11 cellular contexts compared by ENCODE assay signal in the genomic region with DNA sequence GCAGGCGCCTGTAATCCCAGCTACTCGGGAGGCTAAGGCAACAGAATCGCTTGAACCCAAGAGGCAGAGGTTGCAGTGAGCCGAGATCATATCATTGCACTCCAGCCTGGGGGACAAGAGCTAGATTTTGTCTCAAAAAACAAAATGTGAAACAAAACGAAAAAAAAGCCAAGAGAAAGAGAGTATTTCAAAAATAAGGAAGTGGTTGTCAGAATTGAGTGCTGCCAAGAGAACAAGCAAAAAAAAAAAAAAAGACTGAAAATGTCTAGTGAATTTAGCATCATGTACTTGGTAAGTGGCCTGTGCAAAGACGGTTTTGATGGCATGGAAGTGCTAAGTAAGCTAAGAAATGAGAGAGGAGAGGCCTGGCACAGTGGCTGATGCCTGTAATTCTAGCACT. TPM values are rescaled to one million over a fixed set of nuclear protein-coding genes. Genes with fewer than 3 reads are reported as not detected.
DNase-seq lines count a peak whose midpoint lies in the region; ATAC-seq lines count a peak whose summit lies in the region.
"Had no signal": no experiment of that assay in that cellular context is flagged by ENCODE, and none has a peak within 500 bp of the region (broad histone marks: within the 10 kb centered on the region; RNA-seq: fewer than 3 reads in every experiment).

No MANE protein-coding gene starts in this region.

- H3K4me1 Mint-ChIP-seq in activated naive CD8-positive, alpha-beta T cell treated with anti-CD3 and anti-CD28 coated beads, Interleukin-2, amount 50 U/mL, for 24 hours = peaks cover 49% of the 10 kb centered on the region
- peaks cover 47% of the 10 kb centered on the region for H3K4me1 Mint-ChIP-seq in stimulated activated memory B cell treated with anti-CD40 and anti-IgM and Interleukin-4, amounts not matched to agents 10 μg/mL and 1 μg/mL and 100 μg/mL, for 72 hours

- H3K36me3 Mint-ChIP-seq in activated naive CD4-positive, alpha-beta T cell treated with anti-CD3 and anti-CD28 coated beads, Interleukin-2, amount 50 U/mL, for 72 hours = peaks cover 0 to 10% of the 10 kb centered on the region in 2 donors
- H3K36me3 Mint-ChIP-seq in activated naive CD8-positive, alpha-beta T cell treated with anti-CD3 and anti-CD28 coated beads, Interleukin-2, amount 50 U/mL, for 24 hours (ENCODE audit: low read depth) = peaks cover 11% of the 10 kb centered on the region
- peaks cover 12% of the 10 kb centered on the region for H3K36me3 Mint-ChIP-seq in stimulated activated memory B cell treated with anti-CD40 and anti-IgM and Interleukin-4, amounts not matched to agents 10 μg/mL and 1 μg/mL and 100 μg/mL, for 72 hours

- H3K27ac Mint-ChIP-seq in activated naive CD4-positive, alpha-beta T cell treated with anti-CD3 and anti-CD28 coated beads, Interleukin-2, amount 50 U/mL, for 72 hours = peak overlapping the region; percentile 62 to 77
- peak overlapping the region; percentile 66 for H3K27ac Mint-ChIP-seq in activated naive CD8-positive, alpha-beta T cell treated with anti-CD3 and anti-CD28 coated beads, Interleukin-2, amount 50 U/mL, for 24 hours
- peak overlapping the region; percentile 67 for H3K27ac Mint-ChIP-seq in stimulated activated memory B cell treated with anti-CD40 and anti-IgM and Interleukin-4, amounts not matched to agents 10 μg/mL and 1 μg/mL and 100 μg/mL, for 72 hours

- no peak for ATAC-seq in activated naive CD4-positive, alpha-beta T cell treated with anti-CD3 and anti-CD28 coated beads, Interleukin-2, amount 50 U/mL, for 72 hours
- ATAC-seq in activated naive CD8-positive, alpha-beta T cell treated with anti-CD3 and anti-CD28 coated beads, Interleukin-2, amount 50 U/mL, for 24 hours = no peak
- no peak for ATAC-seq in stimulated activated memory B cell treated with anti-CD40 and anti-IgM and Interleukin-4, amounts not matched to agents 10 μg/mL and 1 μg/mL and 100 μg/mL, for 72 hours
- no peak for ATAC-seq in HG03045 (IDR thresholded peaks at IDR 0.05; ENCODE audit: unreplicated experiment)
- ATAC-seq: stimulated activated naive CD8-positive, alpha-beta T cell treated with anti-CD3 and anti-CD28 coated beads, Interleukin-15, amount 100 ng/mL, for 72 hours had no signal

- no peak for DNase-seq in activated naive CD4-positive, alpha-beta T cell treated with anti-CD3 and anti-CD28 coated beads, Interleukin-2, amount 50 U/mL, for 72 hours (ENCODE audit: low spot score in 2 of 2)
- no peak for DNase-seq in activated naive CD4-positive, alpha-beta T cell treated with Interleukin-2 at 50 U/mL for 16 hours
- DNase-seq in NOMO-1 (lab: John Stamatoyannopoulos, UW; ENCODE audit: unreplicated experiment in 2 of 2) = peak; percentile 24 to 72
- no peak for DNase-seq in activated naive CD8-positive, alpha-beta T cell treated with anti-CD3 and anti-CD28 coated beads, Interleukin-2, amount 50 U/mL, for 24 hours
- DNase-seq in NCI-H69 (lab: John Stamatoyannopoulos, UW) = no peak
- no peak for DNase-seq in NCI-H2029 (lab: John Stamatoyannopoulos, UW)
- DNase-seq: DMS79 treated with DMSO at 0.1 percent for 48 hours; stimulated activated CD4-positive, alpha-beta T cell treated with anti-CD3 and anti-CD28 coated beads, Interleukin-2, amount 100 ng/mL, for 48 hours; stimulated activated naive CD8-positive, alpha-beta T cell treated with anti-CD3 and anti-CD28 coated beads, Interleukin-15, amount 100 ng/mL, for 72 hours had no signal

- no peaks in the 10 kb centered on the region for H3K9me3 Mint-ChIP-seq in activated naive CD4-positive, alpha-beta T cell treated with anti-CD3 and anti-CD28 coated beads, Interleukin-2, amount 50 U/mL, for 72 hours
- H3K9me3 Mint-ChIP-seq in activated naive CD8-positive, alpha-beta T cell treated with anti-CD3 and anti-CD28 coated beads, Interleukin-2, amount 50 U/mL, for 24 hours = no peaks in the 10 kb centered on the region
- H3K9me3 Mint-ChIP-seq in stimulated activated memory B cell treated with anti-CD40 and anti-IgM and Interleukin-4, amounts not matched to agents 10 μg/mL and 1 μg/mL and 100 μg/mL, for 72 hours = no peaks in the 10 kb centered on the region
- H3K9me3 Mint-ChIP-seq: stimulated activated naive CD8-positive, alpha-beta T cell treated with anti-CD3 and anti-CD28 coated beads, Interleukin-15, amount 100 ng/mL, for 72 hours had no signal

- no peaks in the 10 kb centered on the region for H3K27me3 Mint-ChIP-seq in activated naive CD8-positive, alpha-beta T cell treated with anti-CD3 and anti-CD28 coated beads, Interleukin-2, amount 50 U/mL, for 24 hours
- no peaks in the 10 kb centered on the region for H3K27me3 Mint-ChIP-seq in stimulated activated memory B cell treated with anti-CD40 and anti-IgM and Interleukin-4, amounts not matched to agents 10 μg/mL and 1 μg/mL and 100 μg/mL, for 72 hours
- H3K27me3 Mint-ChIP-seq: stimulated activated naive CD8-positive, alpha-beta T cell treated with anti-CD3 and anti-CD28 coated beads, Interleukin-15, amount 100 ng/mL, for 72 hours had no signal

- no peak overlapping the region for H3K4me3 Mint-ChIP-seq in activated naive CD8-positive, alpha-beta T cell treated with anti-CD3 and anti-CD28 coated beads, Interleukin-2, amount 50 U/mL, for 24 hours
- H3K4me3 Mint-ChIP-seq in stimulated activated memory B cell treated with anti-CD40 and anti-IgM and Interleukin-4, amounts not matched to agents 10 μg/mL and 1 μg/mL and 100 μg/mL, for 72 hours = peak overlapping the region; percentile 27
- H3K4me3 Mint-ChIP-seq: stimulated activated naive CD8-positive, alpha-beta T cell treated with anti-CD3 and anti-CD28 coated beads, Interleukin-15, amount 100 ng/mL, for 72 hours had no signal

RNA-seq across cellular contexts. Expression of a gene that starts 14.3 kb away (rescaled TPM):
- total RNA-seq in activated naive CD4-positive, alpha-beta T cell treated with anti-CD3 and anti-CD28 coated beads, Interleukin-2, amount 50 U/mL, for 72 hours = 100 to 1,000 TPM in 1 of 2 donors, 10 to 100 TPM in 1; 62.0 to 103 TPM

RNA-seq across cellular contexts. Expression of a gene that starts 49.4 kb away (rescaled TPM):
- 10 to 100 TPM; 20.3 to 35.0 TPM for total RNA-seq in activated naive CD4-positive, alpha-beta T cell treated with anti-CD3 and anti-CD28 coated beads, Interleukin-2, amount 50 U/mL, for 72 hours

RNA-seq across cellular contexts. Expression of a gene that starts 57.3 kb away (rescaled TPM):
- 10 to 100 TPM; 71.9 to 81.7 TPM for total RNA-seq in activated naive CD4-positive, alpha-beta T cell treated with anti-CD3 and anti-CD28 coated beads, Interleukin-2, amount 50 U/mL, for 72 hours

Comparison
In these comparisons a context has a peak if more than half of its experiments do, and no peak if none do; other contexts are left out.
1. DNase-seq: peak in NOMO-1 (2 of 2); none in activated naive CD4-positive, alpha-beta T cell treated with anti-CD3 and anti-CD28 coated beads, Interleukin-2, amount 50 U/mL, for 72 hours (0 of 2), activated naive CD4-positive, alpha-beta T cell treated with Interleukin-2 at 50 U/mL for 16 hours (single experiment), activated naive CD8-positive, alpha-beta T cell treated with anti-CD3 and anti-CD28 coated beads, Interleukin-2, amount 50 U/mL, for 24 hours (single experiment), NCI-H69 (single experiment) and NCI-H2029 (single experiment).
2. Peak in every context shown above with its lines, with median percentiles within 50 percentile points of each other: H3K27ac Mint-ChIP-seq.